ENCODE assay signal across 16 cellular contexts in the genomic region with DNA sequence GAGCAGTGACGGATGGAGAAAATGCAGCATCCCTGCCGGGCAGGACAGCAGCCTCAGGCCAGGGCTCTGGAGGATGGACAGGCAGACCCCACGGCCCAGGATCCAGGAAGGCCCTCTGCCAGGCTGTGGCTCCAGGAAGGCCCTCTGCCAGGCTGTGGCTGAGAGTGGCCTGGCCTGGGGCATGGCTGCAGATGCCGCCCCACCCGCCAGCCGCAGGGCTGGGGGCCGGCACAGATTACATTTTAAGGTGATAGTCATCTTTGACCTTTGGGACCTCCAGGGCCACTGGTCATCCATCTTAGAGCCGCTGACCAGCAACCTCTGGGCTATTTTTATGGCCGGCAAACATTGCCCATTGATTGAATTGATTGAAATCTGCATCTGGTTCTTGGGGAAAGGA.
DNase-seq lines count a peak whose midpoint lies in the region; ATAC-seq and TF ChIP-seq lines count a peak whose summit lies in the region.
"Had no signal": no experiment of that assay in that cellular context is flagged by ENCODE, and none has a peak within 500 bp of the region (broad histone marks: within the 10 kb centered on the region; RNA-seq: fewer than 3 reads in every experiment).

No MANE protein-coding gene starts in this region.

- H3K9ac ChIP-seq in IMR-90 (ENCODE audit: low read depth, low read length) (no peak overlapping the region), neuronal stem cell (ENCODE audit: low read depth, low read length, poor library complexity) (no peak overlapping the region), GM23248 (no peak overlapping the region)

- H4K5ac ChIP-seq in IMR-90 (ENCODE audit: low read depth, low read length): no peak overlapping the region

- no peaks in the 10 kb centered on the region; the same call in 2 of the 3 replicates for H3K36me3 Mint-ChIP-seq in GM23338 (ENCODE audit: low read depth)
- H3K36me3 Mint-ChIP-seq in stimulated activated effector memory CD8-positive, alpha-beta T cell treated with anti-CD3 and anti-CD28 coated beads, Interleukin-12 subunit alpha, Interleukin-12 subunit beta, amount 100 ng/mL, for 72 hours: no peaks in the 10 kb centered on the region
- H3K36me3 Mint-ChIP-seq: CD4-positive, CD25-positive, alpha-beta regulatory T cell; CD8-positive, alpha-beta T cell had no signal

- H3K27ac ChIP-seq in GM23338 (ENCODE audit: low read depth) (no peak overlapping the region), IMR-90 (ENCODE audit: insufficient read depth, low read length) (no peak overlapping the region), neuronal stem cell (replicated peaks; ENCODE audit: low read length) (no peak overlapping the region), GM23248 (no peak overlapping the region)
- H3K27ac ChIP-seq: C4-2B had no signal

- dilution Hi-C loops in IMR-90 (cut with HindIII; ENCODE audit: low sequenced_read_pairs, unreplicated experiment): no loop called here

- H2BK12ac ChIP-seq in neuronal stem cell (ENCODE audit: low read length): no peak overlapping the region

- H3K4me3 ChIP-seq in GM23338 (no peak overlapping the region), IMR-90 (ENCODE audit: insufficient read depth, low read depth, low read length) (no peak overlapping the region), neuronal stem cell (ENCODE audit: low read length in 2 of 2) (no peak overlapping the region), GM23248 (no peak overlapping the region)
- H3K4me3 ChIP-seq: GM12878 had no signal

- no peaks in the 10 kb centered on the region for H3K79me2 ChIP-seq in GM23338 (replicated peaks; ENCODE audit: insufficient read depth)
- H3K79me2 ChIP-seq in GM23248 (ENCODE audit: insufficient read depth): no peaks in the 10 kb centered on the region

- CTCF ChIA-PET in IMR-90 (lab: Yijun Ruan, JAX): no interaction called here

- H3K18ac ChIP-seq in IMR-90 (ENCODE audit: low read depth, low read length) (no peak overlapping the region), neuronal stem cell (ENCODE audit: low read length) (peak overlapping the region; percentile 23)

- peaks cover 8% of the 10 kb centered on the region for H3K4me1 Mint-ChIP-seq in GM23338
- H3K4me1 Mint-ChIP-seq in stimulated activated effector memory CD8-positive, alpha-beta T cell treated with anti-CD3 and anti-CD28 coated beads, Interleukin-12 subunit alpha, Interleukin-12 subunit beta, amount 100 ng/mL, for 72 hours: no peaks in the 10 kb centered on the region
- H3K4me1 Mint-ChIP-seq: CD4-positive, CD25-positive, alpha-beta regulatory T cell had no signal

- TF ChIP-seq POLR2A in IMR-90 (IDR thresholded peaks at IDR 0.05; ENCODE audit: low read depth, low read length): no peak

- no peak overlapping the region for H3K4me3 Mint-ChIP-seq in GM23338
- H3K4me3 Mint-ChIP-seq in stimulated activated effector memory CD8-positive, alpha-beta T cell treated with anti-CD3 and anti-CD28 coated beads, Interleukin-12 subunit alpha, Interleukin-12 subunit beta, amount 100 ng/mL, for 72 hours: no peak overlapping the region
- H3K4me3 Mint-ChIP-seq: CD4-positive, CD25-positive, alpha-beta regulatory T cell; CD8-positive, alpha-beta T cell had no signal

- H3K27me3 ChIP-seq in GM23338 (ENCODE audit: insufficient read depth): no peaks in the 10 kb centered on the region
- H3K27me3 ChIP-seq in IMR-90 (ENCODE audit: control insufficient read depth, insufficient read depth, low read length): peaks cover 4% of the 10 kb centered on the region
- H3K27me3 ChIP-seq in neuronal stem cell (ENCODE audit: control insufficient read depth in 3 of 3, insufficient read depth in 3 of 3, low read depth in 1 of 3, low read length in 3 of 3): peaks cover 0 to 22% (median 0%) of the 10 kb centered on the region in 3 experiments
- peaks cover 9% of the 10 kb centered on the region; the same call in 1 of the 2 replicates for H3K27me3 ChIP-seq in GM23248 (replicated peaks; ENCODE audit: insufficient read depth)

- H3K4ac ChIP-seq in IMR-90 (ENCODE audit: low read depth, low read length) (no peak overlapping the region), neuronal stem cell (ENCODE audit: low read length) (no peak overlapping the region)

- H2BK5ac ChIP-seq in IMR-90 (ENCODE audit: low read depth, low read length, poor library complexity, severe bottlenecking): no peak overlapping the region
- H2BK5ac ChIP-seq in neuronal stem cell (ENCODE audit: low read length): no peak overlapping the region

- H3K27me3 Mint-ChIP-seq in GM23338 (ENCODE audit: insufficient read depth, low read depth, poor library complexity): peaks cover 5% of the 10 kb centered on the region

- H3K4me1 ChIP-seq in GM23338 (ENCODE audit: insufficient read depth): no peaks in the 10 kb centered on the region
- H3K4me1 ChIP-seq in IMR-90 (ENCODE audit: control insufficient read depth, insufficient read depth, low read length): no peaks in the 10 kb centered on the region
- peaks cover 0 to 8% of the 10 kb centered on the region in 2 donors for H3K4me1 ChIP-seq in neuronal stem cell (ENCODE audit: control insufficient read depth in 2 of 2, insufficient read depth in 1 of 2, low read depth in 1 of 2, low read length in 2 of 2)
- no peaks in the 10 kb centered on the region for H3K4me1 ChIP-seq in GM23248 (ENCODE audit: insufficient read depth)
- H3K4me1 ChIP-seq: Caco-2 had no signal

- H4K20me1 ChIP-seq in GM23338 (replicated peaks; ENCODE audit: insufficient read depth) (no peaks in the 10 kb centered on the region), IMR-90 (ENCODE audit: insufficient read depth, low read length) (no peaks in the 10 kb centered on the region), GM23248 (ENCODE audit: insufficient read depth) (no peaks in the 10 kb centered on the region)

- no peak overlapping the region for H2BK20ac ChIP-seq in IMR-90 (ENCODE audit: low read depth, low read length)

- H3K79me1 ChIP-seq in IMR-90 (ENCODE audit: low read depth in 1 of 2, low read length in 2 of 2): no peaks in the 10 kb centered on the region
- no peaks in the 10 kb centered on the region for H3K79me1 ChIP-seq in neuronal stem cell (ENCODE audit: low read depth, low read length)

- no peak overlapping the region for H2BK120ac ChIP-seq in IMR-90 (ENCODE audit: low read depth, low read length)
- no peak overlapping the region for H2BK120ac ChIP-seq in neuronal stem cell (ENCODE audit: low read depth, low read length)

- TF ChIP-seq CTCF in GM23338 (conservative IDR thresholded peaks at IDR 0.05; ENCODE audit: low read depth in 2 of 2): no peak
- no peak for TF ChIP-seq CTCF in IMR-90 (conservative IDR thresholded peaks at IDR 0.05; ENCODE audit: low read depth, low read length)

- H2AK5ac ChIP-seq in IMR-90 (ENCODE audit: low read depth, low read length) (no peak overlapping the region), neuronal stem cell (ENCODE audit: low read depth, low read length) (no peak overlapping the region)

- H3K14ac ChIP-seq in IMR-90 (replicated peaks; ENCODE audit: low read depth, low read length) (no peak overlapping the region), neuronal stem cell (ENCODE audit: low read length) (no peak overlapping the region)

- in situ Hi-C loops in IMR-90 (cut with MboI; ENCODE audit: low sequenced_read_pairs): no loop called here
- in situ Hi-C loops in GM23248 (cut with MboI): no loop called here

- peaks cover 5% of the 10 kb centered on the region for H3K9me2 ChIP-seq in GM23338 (ENCODE audit: insufficient read depth)
- no peaks in the 10 kb centered on the region for H3K9me2 ChIP-seq in GM23248 (ENCODE audit: insufficient read depth)

- no peak overlapping the region for H3K27ac Mint-ChIP-seq in GM23338
- no peak overlapping the region for H3K27ac Mint-ChIP-seq in stimulated activated effector memory CD8-positive, alpha-beta T cell treated with anti-CD3 and anti-CD28 coated beads, Interleukin-12 subunit alpha, Interleukin-12 subunit beta, amount 100 ng/mL, for 72 hours
- H3K27ac Mint-ChIP-seq: CD4-positive, CD25-positive, alpha-beta regulatory T cell; CD8-positive, alpha-beta T cell had no signal

- no peak overlapping the region for H3K56ac ChIP-seq in IMR-90 (ENCODE audit: extremely low read depth, insufficient read depth, low read length)

- H3F3A ChIP-seq in GM23338 (replicated peaks; ENCODE audit: low read depth): no peaks in the 10 kb centered on the region
- H3F3A ChIP-seq in GM23248 (ENCODE audit: insufficient read depth): no peaks in the 10 kb centered on the region

- no peak overlapping the region for H4K91ac ChIP-seq in IMR-90 (ENCODE audit: insufficient read depth, low read depth, low read length)
- H4K91ac ChIP-seq in neuronal stem cell (ENCODE audit: low read depth, low read length, poor library complexity): no peak overlapping the region

- no peak for TF ChIP-seq RAD21 in IMR-90 (IDR thresholded peaks at IDR 0.05; ENCODE audit: low read length)

- ATAC-seq in GM23338: no peak; the same call in 2 of the 3 replicates
- ATAC-seq in IMR-90 (ENCODE audit: low read depth): no peak
- ATAC-seq in stimulated activated effector memory CD8-positive, alpha-beta T cell treated with anti-CD3 and anti-CD28 coated beads, Interleukin-12 subunit alpha, Interleukin-12 subunit beta, amount 100 ng/mL, for 72 hours: peak; percentile 27
- ATAC-seq: CD8-positive, alpha-beta T cell; GM12878 had no signal

- H4K8ac ChIP-seq in IMR-90 (ENCODE audit: low read depth in 2 of 2, low read length in 2 of 2) (no peak overlapping the region), neuronal stem cell (ENCODE audit: low read depth, low read length) (no peak overlapping the region)

- POLR2A ChIA-PET in IMR-90 (lab: Charles Lee; ENCODE audit: unreplicated experiment): no interaction called here

- H2AFZ ChIP-seq in GM23338 (peak overlapping the region; percentile 89; the same call in 1 of the 2 replicates), IMR-90 (replicated peaks; ENCODE audit: low read length, poor library complexity) (peak overlapping the region; percentile 65), neuronal stem cell (ENCODE audit: low read length) (peak overlapping the region; percentile 25), GM23248 (no peak overlapping the region)

- 20% methylated on average over 1 of the region's 9 CpGs; no CpG with 5 or more reads in 1 of the 2 experiments for WGBS in IMR-90 (ENCODE audit: extremely low coverage in 2 of 2, insufficient read length in 1 of 2), 2 experiments
- WGBS in neuronal stem cell (ENCODE audit: extremely low coverage in 2 of 2, insufficient read length in 2 of 2, insufficient replicate concordance in 1 of 2), 2 donors: no CpG with 5 or more reads among the region's 9 CpGs
- 61 to 62% methylated on average over 8 to 9 of the region's 9 CpGs for WGBS in GM23248 (ENCODE audit: low coverage in 1 of 2, low lambda C conversion rate in 2 of 2, missing lambda C conversion rate in 2 of 2), 2 experiments

- H2AK9ac ChIP-seq in IMR-90 (replicated peaks; ENCODE audit: low read depth, low read length, poor library complexity): no peak overlapping the region

- H3K9me3 Mint-ChIP-seq in GM23338: peaks cover 15% of the 10 kb centered on the region; the same call in 2 of the 3 replicates
- no peaks in the 10 kb centered on the region for H3K9me3 Mint-ChIP-seq in stimulated activated effector memory CD8-positive, alpha-beta T cell treated with anti-CD3 and anti-CD28 coated beads, Interleukin-12 subunit alpha, Interleukin-12 subunit beta, amount 100 ng/mL, for 72 hours
- H3K9me3 Mint-ChIP-seq: CD8-positive, alpha-beta T cell had no signal

- H3K23ac ChIP-seq in IMR-90 (ENCODE audit: low read depth, low read length) (no peak overlapping the region), neuronal stem cell (ENCODE audit: low read depth, low read length, poor library complexity) (no peak overlapping the region)

- DNase-seq in GM23338 (ENCODE audit: low spot score) (no peak), IMR-90 (no peak), neuronal stem cell (ENCODE audit: low spot score) (no peak), C1 segment of cervical spinal cord (lab: John Stamatoyannopoulos, UW) (no peak), NCI-H1436 (lab: John Stamatoyannopoulos, UW) (no peak), GM23248 (no peak)
- no peak for DNase-seq in stimulated activated effector memory CD8-positive, alpha-beta T cell treated with anti-CD3 and anti-CD28 coated beads, Interleukin-12 subunit alpha, Interleukin-12 subunit beta, amount 100 ng/mL, for 72 hours (ENCODE audit: low spot score in 2 of 2)
- DNase-seq: Caco-2; CD4-positive, CD25-positive, alpha-beta regulatory T cell; CD8-positive, alpha-beta T cell; DMS153; DND-41; GDM1; HCEC 1CT had no signal

- intact Hi-C loops in IMR-90 (cut with micrococcal nuclease): no loop called here

- H2BK15ac ChIP-seq in IMR-90 (ENCODE audit: low read depth, low read length): no peak overlapping the region
- H2BK15ac ChIP-seq in neuronal stem cell (ENCODE audit: low read length): no peak overlapping the region

- no peaks in the 10 kb centered on the region for H3K9me1 ChIP-seq in IMR-90 (ENCODE audit: insufficient read depth, low read length)

- H3K4me2 ChIP-seq in GM23338 (no peak overlapping the region), IMR-90 (ENCODE audit: low read depth, low read length) (no peak overlapping the region), neuronal stem cell (ENCODE audit: insufficient read depth, low read length, poor library complexity, severe bottlenecking) (no peak overlapping the region), GM23248 (ENCODE audit: unreplicated experiment) (no peak overlapping the region)

- H3K36me3 ChIP-seq in GM23338 (ENCODE audit: insufficient read depth) (no peaks in the 10 kb centered on the region), IMR-90 (ENCODE audit: control insufficient read depth, insufficient read depth, low read length) (no peaks in the 10 kb centered on the region), neuronal stem cell (replicated peaks in 1 of 2; ENCODE audit: control insufficient read depth in 2 of 2, insufficient read depth in 2 of 2, low read length in 2 of 2) (no peaks in the 10 kb centered on the region), GM23248 (ENCODE audit: low read depth) (no peaks in the 10 kb centered on the region)

- H3K9me3 ChIP-seq in IMR-90 (ENCODE audit: control insufficient read depth, insufficient read depth, low read length): no peaks in the 10 kb centered on the region
- peaks cover 0 to 4% of the 10 kb centered on the region in 2 donors for H3K9me3 ChIP-seq in neuronal stem cell (replicated peaks in 1 of 2; ENCODE audit: control insufficient read depth in 2 of 2, insufficient read depth in 1 of 2, low read depth in 1 of 2, low read length in 2 of 2)
- no peaks in the 10 kb centered on the region for H3K9me3 ChIP-seq in GM23248 (ENCODE audit: low read depth)
- H3K9me3 ChIP-seq: Caco-2 had no signal

- no TSS peak for BruUV-seq in IMR-90 (replicated peaks; lab: Mats Ljungman, UMichigan)
